In genomic region chr11:58513747-58514367, GRCh38 we compare ENCODE assay signal across 8 cellular contexts. TPM values are rescaled to one million over a fixed set of nuclear protein-coding genes. Genes with fewer than 3 reads are reported as not detected.
A peak's percentile ranks its signal among the peaks of the same experiment; 100 is the strongest.
DNase-seq lines count a peak whose midpoint lies in the region; ATAC-seq, FAIRE-seq and TF ChIP-seq lines count a peak whose summit lies in the region.

No MANE protein-coding gene starts in this region.

- H3K4me2 ChIP-seq in GM23248 (ENCODE audit: unreplicated experiment) (no peak overlapping the region), K562 (ENCODE audit: insufficient read depth, low read length) (no peak overlapping the region)

- peak overlapping the region; percentile 65 for H2AFZ ChIP-seq in GM23248
- H2AFZ ChIP-seq in K562 (ENCODE audit: low read depth, low read length): no peak overlapping the region

- H3K4me3 Mint-ChIP-seq in activated CD4-positive, alpha-beta T cell treated with anti-CD3 and anti-CD28 coated beads, Interleukin-2, amount 10 ng/mL, durations not matched to agents 24 days and 14 days: no peak overlapping the region

- FAIRE-seq in K562 (lab: Jason Lieb, UNC): peak; percentile 87

- CTCF ChIA-PET in K562 (lab: Yijun Ruan, JAX; ENCODE audit: low intra/inter-chr PET ratio): interaction anchor here (0.7 kb wide), 1 partner anchor 1513 kb away, joined by 3 read pairs; no protein-coding TSS in a partner anchor

- no peaks in the 10 kb centered on the region for H3K36me3 Mint-ChIP-seq in activated CD4-positive, alpha-beta T cell treated with anti-CD3 and anti-CD28 coated beads, Interleukin-2, amount 10 ng/mL, durations not matched to agents 24 days and 14 days (ENCODE audit: low read depth)

- peaks cover 23% of the 10 kb centered on the region for H3K4me1 ChIP-seq in GM23248 (ENCODE audit: insufficient read depth)
- no peaks in the 10 kb centered on the region for H3K4me1 ChIP-seq in K562 (replicated peaks in 1 of 2; ENCODE audit: control insufficient read depth in 2 of 2, insufficient read depth in 2 of 2, low read length in 2 of 2)
- no peaks in the 10 kb centered on the region for H3K4me1 ChIP-seq in thyroid gland

- no peak overlapping the region for H3K27ac Mint-ChIP-seq in activated CD4-positive, alpha-beta T cell treated with anti-CD3 and anti-CD28 coated beads, Interleukin-2, amount 10 ng/mL, durations not matched to agents 24 days and 14 days

- H3K4me3 ChIP-seq in GM23248: no peak overlapping the region
- no peak overlapping the region for H3K4me3 ChIP-seq in K562
- no peak overlapping the region for H3K4me3 ChIP-seq in thyroid gland (replicated peaks in 1 of 3)

- intact Hi-C loops in activated CD4-positive, alpha-beta T cell treated with anti-CD3 and anti-CD28 coated beads, Interleukin-2, amount 10 ng/mL, durations not matched to agents 24 days and 14 days (cut with micrococcal nuclease): no loop called here
- intact Hi-C loops in K562 (cut with micrococcal nuclease): loop anchor here (5.0 to 10.0 kb wide), 2 partner anchors 679 to 1167 kb away; no protein-coding TSS in a partner anchor
- intact Hi-C loops in thyroid gland (cut with DNase I): no loop called here

- H3K9me3 ChIP-seq in GM23248 (ENCODE audit: low read depth) (no peaks in the 10 kb centered on the region), K562 (replicated peaks; ENCODE audit: control insufficient read depth, insufficient read depth, low read depth, low read length) (no peaks in the 10 kb centered on the region), thyroid gland (no peaks in the 10 kb centered on the region)

- peak; percentile 59 for DNase-seq in activated CD4-positive, alpha-beta T cell treated with anti-CD3 and anti-CD28 coated beads, Interleukin-2, amount 10 ng/mL, durations not matched to agents 24 days and 14 days
- DNase-seq in activated CD4-positive, alpha-beta T cell treated with anti-CD3 and anti-CD28 coated beads for 1 hour: no peak
- DNase-seq in GM23248 (peak; percentile 79), NCI-H2196 (lab: John Stamatoyannopoulos, UW; ENCODE audit: unreplicated experiment) (peak; percentile 59), K562 (ENCODE audit: extremely low read depth in 1 of 4, low spot score in 3 of 4) (peak; percentile 26 to 66 (median 39)), iris pigment epithelial cell (ENCODE audit: low read depth) (peak; percentile 70), thyroid gland (peak; percentile 14 to 24), GF-D8 (lab: John Stamatoyannopoulos, UW) (no peak)

- POLR2A ChIA-PET in K562 (lab: Yijun Ruan, JAX): no interaction called here

- H3K9ac ChIP-seq in GM23248 (no peak overlapping the region), K562 (ENCODE audit: insufficient read depth in 1 of 2, low read depth in 2 of 2, low read length in 2 of 2) (no peak overlapping the region)

- BruUV-seq in K562 (replicated peaks; lab: Mats Ljungman, UMichigan): no TSS peak

- in situ Hi-C loops in GM23248 (cut with MboI): loop anchor here (10.0 kb wide), 2 partner anchors 689 to 769 kb away; partner anchors contain the start of gene SELENOH
- in situ Hi-C loops in K562 (cut with MboI): loop anchor here (10.0 to 25.0 kb wide), 3 partner anchors 702 to 1169 kb away; partner anchors contain the start of genes CLP1 and ZDHHC5

- H3K9me3 Mint-ChIP-seq in activated CD4-positive, alpha-beta T cell treated with anti-CD3 and anti-CD28 coated beads, Interleukin-2, amount 10 ng/mL, durations not matched to agents 24 days and 14 days: no peaks in the 10 kb centered on the region

- H3K9me1 ChIP-seq in K562 (ENCODE audit: control insufficient read depth, insufficient read depth, low read length): no peaks in the 10 kb centered on the region

- H3K27me3 Mint-ChIP-seq in activated CD4-positive, alpha-beta T cell treated with anti-CD3 and anti-CD28 coated beads, Interleukin-2, amount 10 ng/mL, durations not matched to agents 24 days and 14 days: no peaks in the 10 kb centered on the region

- no peaks in the 10 kb centered on the region for H3K4me1 Mint-ChIP-seq in activated CD4-positive, alpha-beta T cell treated with anti-CD3 and anti-CD28 coated beads, Interleukin-2, amount 10 ng/mL, durations not matched to agents 24 days and 14 days

- TF ChIP-seq RAD21 in K562 (CRISPR knock-in tag; conservative IDR thresholded peaks at IDR 0.05 in 1 of 2, IDR thresholded peaks at IDR 0.05 in 1 of 2): peak; percentile 77 to 86

- H3K27me3 ChIP-seq in GM23248 (replicated peaks; ENCODE audit: insufficient read depth) (no peaks in the 10 kb centered on the region), K562 (ENCODE audit: control insufficient read depth in 2 of 2, insufficient read depth in 2 of 2, low read length in 2 of 2) (no peaks in the 10 kb centered on the region), thyroid gland (no peaks in the 10 kb centered on the region)

- no peak overlapping the region for H3K27ac ChIP-seq in GM23248
- H3K27ac ChIP-seq in K562 (ENCODE audit: extremely low read depth, low read depth, low read length): no peak overlapping the region
- H3K27ac ChIP-seq in thyroid gland: no peak overlapping the region

- H3F3A ChIP-seq in GM23248 (ENCODE audit: insufficient read depth): peaks cover 47% of the 10 kb centered on the region

- H3K79me2 ChIP-seq in GM23248 (ENCODE audit: insufficient read depth) (no peaks in the 10 kb centered on the region), K562 (ENCODE audit: control insufficient read depth, insufficient read depth, low read length) (no peaks in the 10 kb centered on the region)

- H3K36me3 ChIP-seq in GM23248 (ENCODE audit: low read depth) (no peaks in the 10 kb centered on the region), K562 (ENCODE audit: control insufficient read depth, insufficient read depth, low read length) (no peaks in the 10 kb centered on the region), thyroid gland (no peaks in the 10 kb centered on the region)

- no peaks in the 10 kb centered on the region for H4K20me1 ChIP-seq in GM23248 (ENCODE audit: insufficient read depth)
- no peaks in the 10 kb centered on the region for H4K20me1 ChIP-seq in K562 (replicated peaks; ENCODE audit: control insufficient read depth, insufficient read depth, low read length)

- no peaks in the 10 kb centered on the region for H3K9me2 ChIP-seq in GM23248 (ENCODE audit: insufficient read depth)

- TF ChIP-seq CTCF in K562 (IDR thresholded peaks at IDR 0.05 in 2 of 3, conservative IDR thresholded peaks at IDR 0.05 in 1 of 3; ENCODE audit: insufficient read depth in 2 of 3, low read depth in 1 of 3, low read length in 3 of 3): peak; percentile 54 to 80 (median 74); a peak in 5 of 6 replicates
- peak in 5 of 6 experiments; percentile 12 to 56 (median 49) for TF ChIP-seq CTCF in thyroid gland (IDR thresholded peaks at IDR 0.05)

- TF ChIP-seq POLR2A in K562 (conservative IDR thresholded peaks at IDR 0.05) (no peak), thyroid gland (IDR thresholded peaks at IDR 0.05) (no peak)

- ATAC-seq in K562: peak; percentile 94

- no peak for TF ChIP-seq EP300 in K562 (IDR thresholded peaks at IDR 0.05; ENCODE audit: low read length)

- 38 to 40% methylated on average over 5 of the region's 5 CpGs for WGBS in GM23248 (ENCODE audit: low coverage in 1 of 2, low lambda C conversion rate in 2 of 2, missing lambda C conversion rate in 2 of 2), 2 experiments
- 1% methylated on average over 5 of the region's 5 CpGs for WGBS in K562 (ENCODE audit: insufficient coverage, low coverage, missing lambda C conversion rate)
- WGBS in thyroid gland, 2 donors: 28 to 38% methylated on average over 5 of the region's 5 CpGs

TF ChIP-seq in K562, 482 proteins besides CTCF, POLR2A, EP300 and RAD21:
- peak; percentile 51 for TF ChIP-seq SMC3 (conservative IDR thresholded peaks at IDR 0.05; ENCODE audit: insufficient read depth, low read depth, low read length)
- 0 out of 2 replicates have a peak, but pooled peaks have one; percentile 15 for TF ChIP-seq CC2D1A (IDR thresholded peaks at IDR 0.05)
- TF ChIP-seq, protein P1, sequence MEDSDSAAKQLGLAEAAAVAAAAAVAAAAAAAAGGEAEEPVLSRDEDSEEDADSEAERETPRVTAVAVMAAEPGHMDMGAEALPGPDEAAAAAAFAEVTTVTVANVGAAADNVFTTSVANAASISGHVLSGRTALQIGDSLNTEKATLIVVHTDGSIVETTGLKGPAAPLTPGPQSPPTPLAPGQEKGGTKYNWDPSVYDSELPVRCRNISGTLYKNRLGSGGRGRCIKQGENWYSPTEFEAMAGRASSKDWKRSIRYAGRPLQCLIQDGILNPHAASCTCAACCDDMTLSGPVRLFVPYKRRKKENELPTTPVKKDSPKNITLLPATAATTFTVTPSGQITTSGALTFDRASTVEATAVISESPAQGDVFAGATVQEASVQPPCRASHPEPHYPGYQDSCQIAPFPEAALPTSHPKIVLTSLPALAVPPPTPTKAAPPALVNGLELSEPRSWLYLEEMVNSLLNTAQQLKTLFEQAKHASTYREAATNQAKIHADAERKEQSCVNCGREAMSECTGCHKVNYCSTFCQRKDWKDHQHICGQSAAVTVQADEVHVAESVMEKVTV (CRISPR knock-in tag; IDR thresholded peaks at IDR 0.05): peak; percentile 72
- no peak for TF ChIP-seq ZNF41 (CRISPR knock-in tag; conservative IDR thresholded peaks at IDR 0.05)

RNA-seq across cellular contexts. Expression of gene OR5B21, which starts 6.0 kb away (rescaled TPM):
- not detected in 2 replicates for total RNA-seq in activated CD4-positive, alpha-beta T cell treated with anti-CD3 and anti-CD28 coated beads, Interleukin-2, amount 10 ng/mL, durations not matched to agents 24 days and 14 days
- total RNA-seq in GM23248 (2014; rRNA removed; shearing (Covaris generic)): not detected in 2 replicates
- polyA plus RNA-seq in GM23248 (2016; fragmentation: Nextera tagmentation; extraction: Ambion mirVana) (not detected in 2 replicates), K562 (2011; rRNA removed) (not detected in 2 replicates), K562 (2014; fragmentation: Illumina TruSeq; extraction: Trizol) (not detected in 2 replicates), K562 (2014; fragmentation: Nextera tagmentation; extraction: Ambion mirVana) (not detected), K562 (2014; rRNA removed) (not detected in 2 replicates)
- total RNA-seq in K562 (2011; cell fraction: chromatin; rRNA removed; ENCODE audit: low replicate concordance): not detected in 2 replicates
- total RNA-seq in K562 (2011; cell fraction: nucleolus; rRNA removed): not detected in 2 replicates
- not detected in 2 replicates for total RNA-seq in K562 (2011; cell fraction: nucleoplasm; rRNA removed)
- total RNA-seq in K562 (2014; rRNA removed) (not detected in 2 replicates), K562 (2014; rRNA removed; fragmentation: Illumina TruSeq; extraction: Trizol) (not detected in 2 replicates), K562 (2015; rRNA removed; fragmentation: Illumina TruSeq; extraction: Trizol) (not detected in 2 replicates), K562 (2021) (not detected in 2 replicates), thyroid gland (not detected)
- not detected in 2 replicates for polyA plus RNA-seq in K562 (2011; cell fraction: cytosol; rRNA removed)
- polyA plus RNA-seq in K562 (2011; cell fraction: nucleus; rRNA removed): not detected in 2 replicates
- not detected in 2 replicates for polyA plus RNA-seq in K562 (2012)
- 0.21 TPM in 1 of 2 replicates, not detected in the other for polyA minus RNA-seq in K562 (2011; rRNA and poly(A)+ RNA removed)
- polyA minus RNA-seq in K562 (2011; cell fraction: cytosol; rRNA and poly(A)+ RNA removed): not detected in 2 replicates
- polyA minus RNA-seq in K562 (2011; cell fraction: nucleus; rRNA and poly(A)+ RNA removed): not detected in 2 replicates

Comparison
In these comparisons a context has a peak if more than half of its experiments do, and no peak if none do; other contexts are left out.
1. DNase-seq: peak in activated CD4-positive, alpha-beta T cell treated with anti-CD3 and anti-CD28 coated beads, Interleukin-2, amount 10 ng/mL, durations not matched to agents 24 days and 14 days (single experiment), GM23248 (single experiment), NCI-H2196 (single experiment), K562 (4 of 4), iris pigment epithelial cell (single experiment) and thyroid gland (2 of 2); none in activated CD4-positive, alpha-beta T cell treated with anti-CD3 and anti-CD28 coated beads for 1 hour (single experiment) and GF-D8 (single experiment).